1 cellular context compared by ENCODE assay signal in the genomic region with DNA sequence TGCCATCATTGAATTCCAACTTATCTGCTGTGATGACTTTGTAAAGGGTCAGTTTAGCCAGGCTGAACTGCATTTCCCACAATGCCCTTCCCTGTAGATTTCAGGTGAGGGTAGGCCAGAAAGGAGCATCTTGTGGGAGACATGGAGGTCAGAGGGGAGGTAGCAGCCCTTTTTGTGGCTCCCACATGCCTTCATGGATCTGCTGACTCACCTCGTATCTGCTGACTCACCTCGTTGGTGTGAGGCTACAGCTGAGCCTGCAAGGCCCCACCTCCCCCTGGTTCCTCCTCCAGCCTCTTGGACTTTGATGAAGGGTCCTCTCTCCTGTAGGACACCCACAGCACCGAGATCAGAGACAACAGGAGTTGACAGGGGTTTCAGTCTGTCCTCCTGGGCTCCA.
A peak's percentile ranks its signal among the peaks of the same experiment; 100 is the strongest.
TF ChIP-seq lines count a peak whose summit lies in the region.

No MANE protein-coding gene starts in this region.

TF ChIP-seq in K562, 482 proteins besides CTCF, POLR2A, EP300 and RAD21:
- TF ChIP-seq TAF9B (IDR thresholded peaks at IDR 0.05; ENCODE audit: partially characterized antibody) (peak; percentile 43), NR2C2 (CRISPR knock-in tag; IDR thresholded peaks at IDR 0.05) (no peak), NR2C2 (tag; IDR thresholded peaks at IDR 0.05) (peak; percentile 65), NFE2 (IDR thresholded peaks at IDR 0.05; ENCODE audit: low read depth) (peak; percentile 91), TBL1XR1 (IDR thresholded peaks at IDR 0.05; ENCODE audit: low read length in 2 of 2) (no peak), C11orf30 (IDR thresholded peaks at IDR 0.05; ENCODE audit: low read depth) (peak; percentile 98), TCF3 (CRISPR knock-in tag; IDR thresholded peaks at IDR 0.05) (no peak), ZNF277 (CRISPR knock-in tag; IDR thresholded peaks at IDR 0.05; ENCODE audit: borderline replicate concordance) (no peak), CTBP1 (IDR thresholded peaks at IDR 0.05; ENCODE audit: borderline replicate concordance) (no peak), TRIM25 (IDR thresholded peaks at IDR 0.05; ENCODE audit: borderline replicate concordance) (no peak), FOSL1 (tag; conservative IDR thresholded peaks at IDR 0.05) (peak; percentile 35; the same call in 1 of the 2 replicates), TAF1 (IDR thresholded peaks at IDR 0.05; ENCODE audit: control insufficient read depth, extremely low read depth, insufficient read depth, low read length, severe bottlenecking) (no peak), NFE2L1 (tag; IDR thresholded peaks at IDR 0.05; ENCODE audit: borderline replicate concordance, low read depth) (peak; percentile 63), KAT2B (IDR thresholded peaks at IDR 0.05; ENCODE audit: low read depth, low read length) (no peak), JUND (IDR thresholded peaks at IDR 0.05; ENCODE audit: borderline replicate concordance, low read depth, low read length) (peak; percentile 57; the same call in 1 of the 2 replicates), JUND (tag; IDR thresholded peaks at IDR 0.05; ENCODE audit: borderline replicate concordance, low read depth, low read length) (peak; percentile 75; the same call in 2 of the 3 replicates), MAFG (tag; conservative IDR thresholded peaks at IDR 0.05) (peak; percentile 96), CBFA2T3 (IDR thresholded peaks at IDR 0.05) (peak; percentile 21), ZNF316 (IDR thresholded peaks at IDR 0.05) (peak; percentile 99), PHB (CRISPR knock-in tag; IDR thresholded peaks at IDR 0.05) (no peak), CHD2 (IDR thresholded peaks at IDR 0.05; ENCODE audit: low read depth, low read length) (no peak), MAFF (IDR thresholded peaks at IDR 0.05; ENCODE audit: low read length) (peak; percentile 91), MAFK (IDR thresholded peaks at IDR 0.05; ENCODE audit: low read length) (peak; percentile 89), BACH1 (tag; IDR thresholded peaks at IDR 0.05) (peak; percentile 90)
- TF ChIP-seq, protein P1, sequence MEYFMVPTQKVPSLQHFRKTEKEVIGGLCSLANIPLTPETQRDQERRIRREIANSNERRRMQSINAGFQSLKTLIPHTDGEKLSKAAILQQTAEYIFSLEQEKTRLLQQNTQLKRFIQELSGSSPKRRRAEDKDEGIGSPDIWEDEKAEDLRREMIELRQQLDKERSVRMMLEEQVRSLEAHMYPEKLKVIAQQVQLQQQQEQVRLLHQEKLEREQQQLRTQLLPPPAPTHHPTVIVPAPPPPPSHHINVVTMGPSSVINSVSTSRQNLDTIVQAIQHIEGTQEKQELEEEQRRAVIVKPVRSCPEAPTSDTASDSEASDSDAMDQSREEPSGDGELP (CRISPR knock-in tag; IDR thresholded peaks at IDR 0.05; ENCODE audit: borderline replicate concordance): peak; percentile 36; the same call in 1 of the 2 replicates
- TF ChIP-seq, protein P2, sequence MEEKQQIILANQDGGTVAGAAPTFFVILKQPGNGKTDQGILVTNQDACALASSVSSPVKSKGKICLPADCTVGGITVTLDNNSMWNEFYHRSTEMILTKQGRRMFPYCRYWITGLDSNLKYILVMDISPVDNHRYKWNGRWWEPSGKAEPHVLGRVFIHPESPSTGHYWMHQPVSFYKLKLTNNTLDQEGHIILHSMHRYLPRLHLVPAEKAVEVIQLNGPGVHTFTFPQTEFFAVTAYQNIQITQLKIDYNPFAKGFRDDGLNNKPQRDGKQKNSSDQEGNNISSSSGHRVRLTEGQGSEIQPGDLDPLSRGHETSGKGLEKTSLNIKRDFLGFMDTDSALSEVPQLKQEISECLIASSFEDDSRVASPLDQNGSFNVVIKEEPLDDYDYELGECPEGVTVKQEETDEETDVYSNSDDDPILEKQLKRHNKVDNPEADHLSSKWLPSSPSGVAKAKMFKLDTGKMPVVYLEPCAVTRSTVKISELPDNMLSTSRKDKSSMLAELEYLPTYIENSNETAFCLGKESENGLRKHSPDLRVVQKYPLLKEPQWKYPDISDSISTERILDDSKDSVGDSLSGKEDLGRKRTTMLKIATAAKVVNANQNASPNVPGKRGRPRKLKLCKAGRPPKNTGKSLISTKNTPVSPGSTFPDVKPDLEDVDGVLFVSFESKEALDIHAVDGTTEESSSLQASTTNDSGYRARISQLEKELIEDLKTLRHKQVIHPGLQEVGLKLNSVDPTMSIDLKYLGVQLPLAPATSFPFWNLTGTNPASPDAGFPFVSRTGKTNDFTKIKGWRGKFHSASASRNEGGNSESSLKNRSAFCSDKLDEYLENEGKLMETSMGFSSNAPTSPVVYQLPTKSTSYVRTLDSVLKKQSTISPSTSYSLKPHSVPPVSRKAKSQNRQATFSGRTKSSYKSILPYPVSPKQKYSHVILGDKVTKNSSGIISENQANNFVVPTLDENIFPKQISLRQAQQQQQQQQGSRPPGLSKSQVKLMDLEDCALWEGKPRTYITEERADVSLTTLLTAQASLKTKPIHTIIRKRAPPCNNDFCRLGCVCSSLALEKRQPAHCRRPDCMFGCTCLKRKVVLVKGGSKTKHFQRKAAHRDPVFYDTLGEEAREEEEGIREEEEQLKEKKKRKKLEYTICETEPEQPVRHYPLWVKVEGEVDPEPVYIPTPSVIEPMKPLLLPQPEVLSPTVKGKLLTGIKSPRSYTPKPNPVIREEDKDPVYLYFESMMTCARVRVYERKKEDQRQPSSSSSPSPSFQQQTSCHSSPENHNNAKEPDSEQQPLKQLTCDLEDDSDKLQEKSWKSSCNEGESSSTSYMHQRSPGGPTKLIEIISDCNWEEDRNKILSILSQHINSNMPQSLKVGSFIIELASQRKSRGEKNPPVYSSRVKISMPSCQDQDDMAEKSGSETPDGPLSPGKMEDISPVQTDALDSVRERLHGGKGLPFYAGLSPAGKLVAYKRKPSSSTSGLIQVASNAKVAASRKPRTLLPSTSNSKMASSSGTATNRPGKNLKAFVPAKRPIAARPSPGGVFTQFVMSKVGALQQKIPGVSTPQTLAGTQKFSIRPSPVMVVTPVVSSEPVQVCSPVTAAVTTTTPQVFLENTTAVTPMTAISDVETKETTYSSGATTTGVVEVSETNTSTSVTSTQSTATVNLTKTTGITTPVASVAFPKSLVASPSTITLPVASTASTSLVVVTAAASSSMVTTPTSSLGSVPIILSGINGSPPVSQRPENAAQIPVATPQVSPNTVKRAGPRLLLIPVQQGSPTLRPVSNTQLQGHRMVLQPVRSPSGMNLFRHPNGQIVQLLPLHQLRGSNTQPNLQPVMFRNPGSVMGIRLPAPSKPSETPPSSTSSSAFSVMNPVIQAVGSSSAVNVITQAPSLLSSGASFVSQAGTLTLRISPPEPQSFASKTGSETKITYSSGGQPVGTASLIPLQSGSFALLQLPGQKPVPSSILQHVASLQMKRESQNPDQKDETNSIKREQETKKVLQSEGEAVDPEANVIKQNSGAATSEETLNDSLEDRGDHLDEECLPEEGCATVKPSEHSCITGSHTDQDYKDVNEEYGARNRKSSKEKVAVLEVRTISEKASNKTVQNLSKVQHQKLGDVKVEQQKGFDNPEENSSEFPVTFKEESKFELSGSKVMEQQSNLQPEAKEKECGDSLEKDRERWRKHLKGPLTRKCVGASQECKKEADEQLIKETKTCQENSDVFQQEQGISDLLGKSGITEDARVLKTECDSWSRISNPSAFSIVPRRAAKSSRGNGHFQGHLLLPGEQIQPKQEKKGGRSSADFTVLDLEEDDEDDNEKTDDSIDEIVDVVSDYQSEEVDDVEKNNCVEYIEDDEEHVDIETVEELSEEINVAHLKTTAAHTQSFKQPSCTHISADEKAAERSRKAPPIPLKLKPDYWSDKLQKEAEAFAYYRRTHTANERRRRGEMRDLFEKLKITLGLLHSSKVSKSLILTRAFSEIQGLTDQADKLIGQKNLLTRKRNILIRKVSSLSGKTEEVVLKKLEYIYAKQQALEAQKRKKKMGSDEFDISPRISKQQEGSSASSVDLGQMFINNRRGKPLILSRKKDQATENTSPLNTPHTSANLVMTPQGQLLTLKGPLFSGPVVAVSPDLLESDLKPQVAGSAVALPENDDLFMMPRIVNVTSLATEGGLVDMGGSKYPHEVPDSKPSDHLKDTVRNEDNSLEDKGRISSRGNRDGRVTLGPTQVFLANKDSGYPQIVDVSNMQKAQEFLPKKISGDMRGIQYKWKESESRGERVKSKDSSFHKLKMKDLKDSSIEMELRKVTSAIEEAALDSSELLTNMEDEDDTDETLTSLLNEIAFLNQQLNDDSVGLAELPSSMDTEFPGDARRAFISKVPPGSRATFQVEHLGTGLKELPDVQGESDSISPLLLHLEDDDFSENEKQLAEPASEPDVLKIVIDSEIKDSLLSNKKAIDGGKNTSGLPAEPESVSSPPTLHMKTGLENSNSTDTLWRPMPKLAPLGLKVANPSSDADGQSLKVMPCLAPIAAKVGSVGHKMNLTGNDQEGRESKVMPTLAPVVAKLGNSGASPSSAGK (IDR thresholded peaks at IDR 0.05): peak; percentile 45
